Comparison of ENCODE assay signal across 8 cellular contexts in genomic region chr6:26537160-26537845, GRCh38. TPM values are rescaled to one million over a fixed set of nuclear protein-coding genes. Genes with fewer than 3 reads are reported as not detected.
DNase-seq lines count a peak whose midpoint lies in the region; ATAC-seq lines count a peak whose summit lies in the region.

No MANE protein-coding gene starts in this region.

- ATAC-seq in GM19452 (IDR thresholded peaks at IDR 0.05; ENCODE audit: unreplicated experiment) (peak; percentile 35), HG03571 (IDR thresholded peaks at IDR 0.05; ENCODE audit: unreplicated experiment) (peak; percentile 38)

- no peaks in the 10 kb centered on the region for H3K9me3 ChIP-seq in BLaER1 treated with 17β-estradiol and CSF1 and Interleukin-3, amounts not matched to agents 10 nM and 100 nM (replicated peaks in 1 of 11)

- peak overlapping the region; percentile 77 to 96 (median 89) for H3K27ac ChIP-seq in BLaER1 treated with 17β-estradiol and CSF1 and Interleukin-3, amounts not matched to agents 10 nM and 100 nM

- POLR2A ChIA-PET in activated CD4-positive, alpha-beta memory T cell treated with anti-CD3 and anti-CD28 coated beads, Interleukin-2, amount 10 ng/mL, durations not matched to agents 7 days and 5 days (lab: Charles Lee), result interaction anchor here (0.8 to 3.7 kb wide), 47 partner anchors 9 to 1301 kb away, joined by 3 to 52 read pairs (median 4); a partner anchor contains a TSS

- peaks cover 5 to 24% (median 15%) of the 10 kb centered on the region in 11 experiments; a peak in 19 of 22 replicates for H3K36me3 ChIP-seq in BLaER1 treated with 17β-estradiol and CSF1 and Interleukin-3, amounts not matched to agents 10 nM and 100 nM

- H3K9me3 Mint-ChIP-seq in activated CD4-positive, alpha-beta memory T cell treated with anti-CD3 and anti-CD28 coated beads, Interleukin-2, amount 10 ng/mL, durations not matched to agents 7 days and 5 days, result no peaks in the 10 kb centered on the region

- peak overlapping the region; percentile 85 to 96 (median 92) for H3K4me2 ChIP-seq in BLaER1 treated with 17β-estradiol and CSF1 and Interleukin-3, amounts not matched to agents 10 nM and 100 nM

- peak overlapping the region; percentile 94 for H3K4me3 Mint-ChIP-seq in activated CD4-positive, alpha-beta memory T cell treated with anti-CD3 and anti-CD28 coated beads, Interleukin-2, amount 10 ng/mL, durations not matched to agents 7 days and 5 days

- H3K27ac Mint-ChIP-seq in activated CD4-positive, alpha-beta memory T cell treated with anti-CD3 and anti-CD28 coated beads, Interleukin-2, amount 10 ng/mL, durations not matched to agents 7 days and 5 days, result peak overlapping the region; percentile 98

- peak overlapping the region; percentile 78 to 99 (median 85) for H3K4me3 ChIP-seq in BLaER1 treated with 17β-estradiol and CSF1 and Interleukin-3, amounts not matched to agents 10 nM and 100 nM

- CTCF ChIA-PET in activated CD4-positive, alpha-beta memory T cell treated with anti-CD3 and anti-CD28 coated beads, Interleukin-2, amount 10 ng/mL, durations not matched to agents 7 days and 5 days (lab: Charles Lee), result interaction anchor here (0.6 to 3.4 kb wide), 15 partner anchors 11 to 275 kb away, joined by 3 to 19 read pairs (median 4); a partner anchor contains a TSS

- DNase-seq in NCI-H82 (lab: John Stamatoyannopoulos, UW) (peak; percentile 98), ecto neural progenitor cell (ENCODE audit: low spot score) (peak; percentile 91), lung microvascular endothelial cell (ENCODE audit: low read depth in 2 of 2) (peak; percentile 92 to 93)
- DNase-seq in activated CD4-positive, alpha-beta memory T cell treated with anti-CD3 and anti-CD28 coated beads, Interleukin-2, amount 10 ng/mL, durations not matched to agents 7 days and 5 days, result peak; percentile 88
- peak; percentile 83 to 87 (median 83) for DNase-seq in stimulated activated CD4-positive, alpha-beta T cell treated with anti-CD3 and anti-CD28 coated beads, TNF-alpha, amount 100 ng/mL, for 24 hours (ENCODE audit: low read depth in 3 of 3)

- peaks cover 37 to 70% (median 62%) of the 10 kb centered on the region in 10 experiments for H3K4me1 ChIP-seq in BLaER1 treated with 17β-estradiol and CSF1 and Interleukin-3, amounts not matched to agents 10 nM and 100 nM

- no peaks in the 10 kb centered on the region for H3K27me3 ChIP-seq in BLaER1 treated with 17β-estradiol and CSF1 and Interleukin-3, amounts not matched to agents 10 nM and 100 nM

- peaks cover 35% of the 10 kb centered on the region for H3K36me3 Mint-ChIP-seq in activated CD4-positive, alpha-beta memory T cell treated with anti-CD3 and anti-CD28 coated beads, Interleukin-2, amount 10 ng/mL, durations not matched to agents 7 days and 5 days (ENCODE audit: low read depth)

- H3K27me3 Mint-ChIP-seq in activated CD4-positive, alpha-beta memory T cell treated with anti-CD3 and anti-CD28 coated beads, Interleukin-2, amount 10 ng/mL, durations not matched to agents 7 days and 5 days, result no peaks in the 10 kb centered on the region

- H3K9ac ChIP-seq in BLaER1 treated with 17β-estradiol and CSF1 and Interleukin-3, amounts not matched to agents 10 nM and 100 nM, result peak overlapping the region; percentile 88 to 95 (median 91)

- peaks cover 63% of the 10 kb centered on the region for H3K4me1 Mint-ChIP-seq in activated CD4-positive, alpha-beta memory T cell treated with anti-CD3 and anti-CD28 coated beads, Interleukin-2, amount 10 ng/mL, durations not matched to agents 7 days and 5 days

- H4K20me1 ChIP-seq in BLaER1 treated with 17β-estradiol and CSF1 and Interleukin-3, amounts not matched to agents 10 nM and 100 nM, result peaks cover 0 to 18% (median 0%) of the 10 kb centered on the region in 11 experiments; a peak in 4 of 22 replicates

RNA-seq across cellular contexts. Expression of gene HMGN4, which starts 0.9 kb away (rescaled TPM):
- total RNA-seq in activated CD4-positive, alpha-beta memory T cell treated with anti-CD3 and anti-CD28 coated beads, Interleukin-2, amount 10 ng/mL, durations not matched to agents 7 days and 5 days, result 100 to 1,000 TPM; 108 to 109 TPM
- 45.5 and 52.4 TPM in 2 replicates for total RNA-seq in lung microvascular endothelial cell

RNA-seq across cellular contexts. Expression of gene BTN1A1, which starts 37.2 kb away (rescaled TPM):
- not detected for total RNA-seq in activated CD4-positive, alpha-beta memory T cell treated with anti-CD3 and anti-CD28 coated beads, Interleukin-2, amount 10 ng/mL, durations not matched to agents 7 days and 5 days
- not detected in 2 replicates for total RNA-seq in lung microvascular endothelial cell

RNA-seq across cellular contexts. Expression of gene ABT1, which starts 59.5 kb away (rescaled TPM):
- 10 to 100 TPM; 26.3 to 26.8 TPM for total RNA-seq in activated CD4-positive, alpha-beta memory T cell treated with anti-CD3 and anti-CD28 coated beads, Interleukin-2, amount 10 ng/mL, durations not matched to agents 7 days and 5 days
- 15.7 and 21.4 TPM in 2 replicates for total RNA-seq in lung microvascular endothelial cell

Comparison
In these comparisons a context has a peak if more than half of its experiments do, and no peak if none do; other contexts are left out.
1. Peak in every context shown above with its lines: DNase-seq, ATAC-seq, H3K4me3 ChIP-seq and H3K27ac ChIP-seq.